In the genomic region with DNA sequence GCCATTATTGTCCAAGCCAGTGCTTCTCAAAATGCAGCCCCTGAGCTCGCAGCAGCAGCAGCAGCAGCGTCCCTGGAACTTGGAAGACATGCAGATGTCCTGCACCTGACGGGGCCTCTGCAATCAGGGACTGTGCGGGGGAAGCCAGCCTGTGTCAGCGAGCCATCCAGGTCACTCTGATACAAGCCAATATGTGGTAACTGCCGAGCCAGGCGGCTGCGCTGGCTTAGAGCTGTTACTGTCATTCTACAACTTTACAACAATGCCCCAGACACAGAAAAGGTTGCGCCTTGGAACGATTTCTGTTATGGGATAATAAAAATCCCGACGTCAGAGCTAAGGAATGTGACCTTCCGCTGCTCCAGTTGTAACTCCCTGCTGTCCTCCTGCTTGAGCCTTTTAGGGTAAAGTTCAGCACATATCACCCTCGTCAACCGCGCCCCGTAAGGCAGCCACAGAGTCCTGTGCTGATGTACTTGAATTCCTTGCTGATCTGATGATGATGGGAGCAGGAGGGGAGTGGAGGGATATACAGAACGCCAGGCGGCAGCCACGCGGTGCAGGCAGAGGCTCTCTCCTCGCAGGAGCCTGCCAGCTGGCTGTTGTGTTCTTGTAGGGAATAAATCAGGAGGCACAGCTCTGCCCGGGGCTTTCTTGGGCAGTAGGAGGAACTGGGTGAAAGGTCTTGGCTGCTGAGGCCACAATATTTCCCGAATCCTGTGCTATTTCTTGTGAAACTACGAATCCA, we compare ENCODE assay signal across 9 cellular contexts. TPM values are rescaled to one million over a fixed set of nuclear protein-coding genes. Genes with fewer than 3 reads are reported as not detected.
A peak's percentile ranks its signal among the peaks of the same experiment; 100 is the strongest.
DNase-seq lines count a peak whose midpoint lies in the region; ATAC-seq and TF ChIP-seq lines count a peak whose summit lies in the region.
"Had no signal": no experiment of that assay in that cellular context is flagged by ENCODE, and none has a peak within 500 bp of the region (broad histone marks: within the 10 kb centered on the region; RNA-seq: fewer than 3 reads in every experiment).

No MANE protein-coding gene starts in this region.

- H3K9me3 ChIP-seq in adrenal gland (replicated peaks in 1 of 3) (no peaks in the 10 kb centered on the region), heart left ventricle (peaks cover 0 to 17% (median 9%) of the 10 kb centered on the region in 12 donors)

- ATAC-seq in heart left ventricle (peak; percentile 88 to 90 (median 90)), HG03139 (IDR thresholded peaks at IDR 0.05; ENCODE audit: unreplicated experiment) (no peak)
- ATAC-seq in activated naive CD8-positive, alpha-beta T cell treated with anti-CD3 and anti-CD28 coated beads, Interleukin-2, amount 50 U/mL, for 24 hours = no peak
- ATAC-seq in activated CD8-positive, alpha-beta memory T cell treated with anti-CD3 and anti-CD28 coated beads, Interleukin-2, amount 10 ng/mL, durations not matched to agents 7 days and 5 days = no peak

- CTCF ChIA-PET in activated CD8-positive, alpha-beta memory T cell treated with anti-CD3 and anti-CD28 coated beads, Interleukin-2, amount 10 ng/mL, durations not matched to agents 7 days and 5 days (lab: Charles Lee) = interaction anchor here (1.0 kb wide), 1 partner anchor 12 kb away, joined by 3 read pairs; no protein-coding TSS in a partner anchor

- peaks cover 25% of the 10 kb centered on the region for H3K9me3 Mint-ChIP-seq in activated naive CD8-positive, alpha-beta T cell treated with anti-CD3 and anti-CD28 coated beads, Interleukin-2, amount 50 U/mL, for 24 hours
- peaks cover 16% of the 10 kb centered on the region for H3K9me3 Mint-ChIP-seq in activated CD8-positive, alpha-beta memory T cell treated with anti-CD3 and anti-CD28 coated beads, Interleukin-2, amount 10 ng/mL, durations not matched to agents 7 days and 5 days (ENCODE audit: low read depth)

- H3K4me3 Mint-ChIP-seq in activated naive CD8-positive, alpha-beta T cell treated with anti-CD3 and anti-CD28 coated beads, Interleukin-2, amount 50 U/mL, for 24 hours = no peak overlapping the region
- H3K4me3 Mint-ChIP-seq in activated CD8-positive, alpha-beta memory T cell treated with anti-CD3 and anti-CD28 coated beads, Interleukin-2, amount 10 ng/mL, durations not matched to agents 7 days and 5 days = no peak overlapping the region
- H3K4me3 Mint-ChIP-seq: stimulated activated naive CD8-positive, alpha-beta T cell treated with anti-CD3 and anti-CD28 coated beads, Interleukin-15, Interleukin-2, amounts not matched to agents 100 ng/mL and 50 ng/mL, for 24 hours had no signal

- intact Hi-C loops in adrenal gland (cut with DNase I) = loop anchor here (10.0 kb wide), 1 partner anchor 55 kb away; a partner anchor contains a TSS
- intact Hi-C loops in heart left ventricle (cut with DNase I) = loop anchor here in 8 of 10 donors (2.0 to 10.0 kb wide), 7 partner anchors 42 to 297 kb away; a partner anchor contains a TSS
- intact Hi-C loops in posterior cingulate gyrus (cut with DNase I) = no loop called here

- H3K27me3 Mint-ChIP-seq in activated naive CD8-positive, alpha-beta T cell treated with anti-CD3 and anti-CD28 coated beads, Interleukin-2, amount 50 U/mL, for 24 hours = peaks cover 6% of the 10 kb centered on the region
- peaks cover 16% of the 10 kb centered on the region for H3K27me3 Mint-ChIP-seq in activated CD8-positive, alpha-beta memory T cell treated with anti-CD3 and anti-CD28 coated beads, Interleukin-2, amount 10 ng/mL, durations not matched to agents 7 days and 5 days

- peak; percentile 18 to 87 for TF ChIP-seq POLR2A in adrenal gland (IDR thresholded peaks at IDR 0.05)
- peak in 1 of 2 donors; percentile 13 for TF ChIP-seq POLR2A in heart left ventricle (IDR thresholded peaks at IDR 0.05)

- H3K36me3 Mint-ChIP-seq in activated naive CD8-positive, alpha-beta T cell treated with anti-CD3 and anti-CD28 coated beads, Interleukin-2, amount 50 U/mL, for 24 hours (ENCODE audit: low read depth) = peaks cover 26% of the 10 kb centered on the region
- H3K36me3 Mint-ChIP-seq in activated CD8-positive, alpha-beta memory T cell treated with anti-CD3 and anti-CD28 coated beads, Interleukin-2, amount 10 ng/mL, durations not matched to agents 7 days and 5 days = peaks cover 30% of the 10 kb centered on the region

- no peaks in the 10 kb centered on the region for H3K4me1 Mint-ChIP-seq in activated naive CD8-positive, alpha-beta T cell treated with anti-CD3 and anti-CD28 coated beads, Interleukin-2, amount 50 U/mL, for 24 hours
- H3K4me1 Mint-ChIP-seq in activated CD8-positive, alpha-beta memory T cell treated with anti-CD3 and anti-CD28 coated beads, Interleukin-2, amount 10 ng/mL, durations not matched to agents 7 days and 5 days = peaks cover 12% of the 10 kb centered on the region

- H3K36me3 ChIP-seq in adrenal gland (replicated peaks in 1 of 2) = peaks cover 0 to 4% of the 10 kb centered on the region in 2 donors
- H3K36me3 ChIP-seq in heart left ventricle = peaks cover 0 to 10% (median 5%) of the 10 kb centered on the region in 9 donors

- WGBS in adrenal gland, 4 donors = 4 to 14% (median 7%) methylated on average over 14 to 25 of the region's 25 CpGs
- WGBS in heart left ventricle, 4 donors = 0 to 6% (median 4%) methylated on average over 24 to 25 of the region's 25 CpGs

- H3K4me1 ChIP-seq in adrenal gland (replicated peaks in 1 of 2) (peaks cover 19 to 28% of the 10 kb centered on the region in 2 donors), heart left ventricle (peaks cover 3 to 34% (median 22%) of the 10 kb centered on the region in 12 donors)

- peak in 5 of 6 experiments; percentile 13 to 45 (median 26) for TF ChIP-seq CTCF in adrenal gland (IDR thresholded peaks at IDR 0.05)
- peak in 8 of 12 donors; percentile 5 to 50 (median 28) for TF ChIP-seq CTCF in heart left ventricle (IDR thresholded peaks at IDR 0.05)

- H3K27me3 ChIP-seq in adrenal gland (no peaks in the 10 kb centered on the region), heart left ventricle (no peaks in the 10 kb centered on the region)

- peak overlapping the region; percentile 93 to 98 (median 95) for H3K27ac ChIP-seq in adrenal gland
- H3K27ac ChIP-seq in heart left ventricle = peak overlapping the region; percentile 65 to 97 (median 92)

- DNase-seq in HT-29 (ENCODE audit: low spot score) = peak; percentile 98
- peak; percentile 84 to 96 (median 93) for DNase-seq in adrenal gland
- peak; percentile 73 to 91 (median 78) for DNase-seq in heart left ventricle
- peak; percentile 42 to 96 (median 78) for DNase-seq in posterior cingulate gyrus
- DNase-seq in activated naive CD8-positive, alpha-beta T cell treated with anti-CD3 and anti-CD28 coated beads, Interleukin-2, amount 50 U/mL, for 24 hours = no peak
- no peak for DNase-seq in effector CD4-positive, alpha-beta T cell
- DNase-seq in activated CD8-positive, alpha-beta memory T cell treated with anti-CD3 and anti-CD28 coated beads, Interleukin-2, amount 10 ng/mL, durations not matched to agents 7 days and 5 days = no peak

- H3K27ac Mint-ChIP-seq in activated naive CD8-positive, alpha-beta T cell treated with anti-CD3 and anti-CD28 coated beads, Interleukin-2, amount 50 U/mL, for 24 hours = no peak overlapping the region
- H3K27ac Mint-ChIP-seq in activated CD8-positive, alpha-beta memory T cell treated with anti-CD3 and anti-CD28 coated beads, Interleukin-2, amount 10 ng/mL, durations not matched to agents 7 days and 5 days = no peak overlapping the region
- H3K27ac Mint-ChIP-seq: stimulated activated naive CD8-positive, alpha-beta T cell treated with anti-CD3 and anti-CD28 coated beads, Interleukin-15, Interleukin-2, amounts not matched to agents 100 ng/mL and 50 ng/mL, for 24 hours had no signal

- peak overlapping the region in 1 of 4 donors; percentile 32 for H3K4me3 ChIP-seq in adrenal gland
- peak overlapping the region in 9 of 12 donors; percentile 20 to 40 (median 27) for H3K4me3 ChIP-seq in heart left ventricle

RNA-seq across cellular contexts. Expression of a gene that starts 20.0 kb away (rescaled TPM):
- 1.4 TPM in 1 of 2 replicates, not detected in the other for total RNA-seq in HT-29 (2014; rRNA removed; shearing (Covaris generic))
- under 1 TPM in 3 of 8 donors, not detected in 5; 0.19 to 0.88 (median 0.41) TPM for total RNA-seq in adrenal gland
- polyA plus RNA-seq in adrenal gland = under 1 TPM in 2 of 3 donors, not detected in 1; 0.56 to 0.67 TPM
- under 1 TPM in 1 of 9 donors, not detected in 8; 0.52 TPM for total RNA-seq in heart left ventricle
- under 1 TPM in 1 of 2 donors, not detected in 1; 0.50 TPM for polyA plus RNA-seq in heart left ventricle
- total RNA-seq in activated CD8-positive, alpha-beta memory T cell treated with anti-CD3 and anti-CD28 coated beads, Interleukin-2, amount 10 ng/mL, durations not matched to agents 7 days and 5 days = not detected

RNA-seq across cellular contexts. Expression of a gene that starts 50.1 kb away (rescaled TPM):
- total RNA-seq in HT-29 (2014; rRNA removed; shearing (Covaris generic)) = 1.8 and 2.0 TPM in 2 replicates
- total RNA-seq in adrenal gland = 10 to 100 TPM in 2 of 8 donors, 1 to 10 TPM in 6; 1.4 to 16.7 (median 5.1) TPM
- polyA plus RNA-seq in adrenal gland = 1 to 10 TPM in 2 of 3 donors, not detected in 1; 5.5 to 7.5 TPM
- 1 to 10 TPM in 2 of 9 donors, under 1 TPM in 4, not detected in 3; 0.37 to 1.7 (median 0.52) TPM for total RNA-seq in heart left ventricle
- not detected for polyA plus RNA-seq in heart left ventricle
- total RNA-seq in activated CD8-positive, alpha-beta memory T cell treated with anti-CD3 and anti-CD28 coated beads, Interleukin-2, amount 10 ng/mL, durations not matched to agents 7 days and 5 days = under 1 TPM in 1 of 2 experiments, not detected in 1; 0.29 TPM

RNA-seq across cellular contexts. Expression of a gene that starts 59.8 kb away (rescaled TPM):
- total RNA-seq in HT-29 (2014; rRNA removed; shearing (Covaris generic)) = 135 and 151 TPM in 2 replicates
- 100 to 1,000 TPM in 6 of 8 donors, 10 to 100 TPM in 2; 83.8 to 177 (median 136) TPM for total RNA-seq in adrenal gland
- 100 to 1,000 TPM in 2 of 3 donors, 10 to 100 TPM in 1; 66.3 to 309 (median 105) TPM for polyA plus RNA-seq in adrenal gland
- 100 to 1,000 TPM in 6 of 9 donors, 10 to 100 TPM in 3; 81.4 to 155 (median 106) TPM for total RNA-seq in heart left ventricle
- 100 to 1,000 TPM in 1 of 2 donors, 10 to 100 TPM in 1; 90.1 to 153 TPM for polyA plus RNA-seq in heart left ventricle
- 10 to 100 TPM; 66.2 to 73.0 TPM for total RNA-seq in activated CD8-positive, alpha-beta memory T cell treated with anti-CD3 and anti-CD28 coated beads, Interleukin-2, amount 10 ng/mL, durations not matched to agents 7 days and 5 days

Comparison
In these comparisons a context has a peak if more than half of its experiments do, and no peak if none do; other contexts are left out.
1. DNase-seq: peak in HT-29 (single experiment), adrenal gland (7 of 7), heart left ventricle (5 of 5) and posterior cingulate gyrus (10 of 10); none in activated naive CD8-positive, alpha-beta T cell treated with anti-CD3 and anti-CD28 coated beads, Interleukin-2, amount 50 U/mL, for 24 hours (single experiment), effector CD4-positive, alpha-beta T cell (single experiment) and activated CD8-positive, alpha-beta memory T cell treated with anti-CD3 and anti-CD28 coated beads, Interleukin-2, amount 10 ng/mL, durations not matched to agents 7 days and 5 days (single experiment).
2. ATAC-seq: peak in heart left ventricle (4 of 4); none in activated naive CD8-positive, alpha-beta T cell treated with anti-CD3 and anti-CD28 coated beads, Interleukin-2, amount 50 U/mL, for 24 hours (single experiment), HG03139 (single experiment) and activated CD8-positive, alpha-beta memory T cell treated with anti-CD3 and anti-CD28 coated beads, Interleukin-2, amount 10 ng/mL, durations not matched to agents 7 days and 5 days (single experiment).